In the genomic region with DNA sequence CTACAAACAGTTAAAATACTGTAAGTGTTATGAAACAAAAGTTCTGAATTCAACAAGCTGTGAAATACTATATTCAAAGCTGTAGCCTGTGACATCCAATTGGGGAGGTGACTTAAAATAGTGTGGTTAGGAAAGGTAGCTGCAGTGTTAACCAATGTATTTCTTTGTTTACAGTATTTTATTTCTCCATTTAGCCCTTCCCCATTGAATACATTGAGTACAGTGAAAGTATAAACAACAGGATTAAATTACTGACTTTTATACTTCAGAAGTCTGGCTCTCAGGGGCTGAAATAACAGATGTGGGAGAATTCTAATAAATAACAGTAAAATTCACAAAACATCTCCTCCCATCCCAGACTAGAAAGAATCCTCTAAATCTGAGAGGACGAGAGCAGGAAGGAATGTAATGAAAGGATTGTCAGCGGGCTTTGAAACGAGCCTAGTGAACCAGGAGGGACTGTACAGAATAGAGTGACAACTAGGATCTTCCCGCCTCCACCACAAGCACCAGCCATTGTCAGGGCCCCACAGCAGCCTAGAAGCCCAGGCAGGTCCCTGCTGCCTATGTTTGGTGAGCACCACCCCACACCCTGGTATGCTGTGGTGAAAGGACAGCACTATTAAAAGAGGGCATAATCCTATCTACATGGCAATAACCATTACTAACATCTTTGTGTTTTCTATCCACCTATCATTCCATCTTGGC, we compare ENCODE assay signal across 26 cellular contexts.
DNase-seq lines count a peak whose midpoint lies in the region; ATAC-seq, FAIRE-seq and TF ChIP-seq lines count a peak whose summit lies in the region.
"Had no signal": no experiment of that assay in that cellular context is flagged by ENCODE, and none has a peak within 500 bp of the region (broad histone marks: within the 10 kb centered on the region; RNA-seq: fewer than 3 reads in every experiment).

No MANE protein-coding gene starts in this region.

- TF ChIP-seq EP300 in esophagus muscularis mucosa (IDR thresholded peaks at IDR 0.05), result no peak

- intact Hi-C loops in esophagus muscularis mucosa (cut with DNase I), result no loop called here

- no peak for TF ChIP-seq POLR2A in esophagus muscularis mucosa (IDR thresholded peaks at IDR 0.05; ENCODE audit: low read depth)

- no peaks in the 10 kb centered on the region for H3K4me1 ChIP-seq in esophagus muscularis mucosa
- H3K4me1 ChIP-seq: spleen, transverse colon had no signal

- H3K27ac ChIP-seq in esophagus muscularis mucosa (replicated peaks in 1 of 4), result no peak overlapping the region
- H3K27ac ChIP-seq: cardiac muscle cell, dorsolateral prefrontal cortex, epithelial cell of prostate, neutrophil, spleen, transverse colon had no signal

- FAIRE-seq in HTR-8/SVneo (lab: Jason Lieb, UNC), result peak; percentile 23
- FAIRE-seq: HepG2 had no signal

- DNase-seq in AG20443 (ENCODE audit: low spot score) (peak; percentile 20), HTR-8/SVneo (ENCODE audit: insufficient read length, low spot score) (no peak), choroid plexus epithelial cell (ENCODE audit: low read depth) (peak; percentile 32), left kidney (ENCODE audit: low read depth, low spot score) (peak; percentile 46), esophagus muscularis mucosa (ENCODE audit: extremely low spot score) (no peak), NCI-H128 (lab: John Stamatoyannopoulos, UW; ENCODE audit: unreplicated experiment) (no peak), Ammon's horn (ENCODE audit: low spot score) (no peak)
- DNase-seq: activated B cell treated with CpG ODN at 0.5 μM for 24 hours; activated CD4-positive, alpha-beta T cell treated with anti-CD3 and anti-CD28 coated beads, Interleukin-2, amount 50 U/mL, for 48 hours; activated naive CD4-positive, alpha-beta T cell treated with Interleukin-2 at 50 U/mL for 16 hours; CD8-positive, alpha-beta memory T cell; DMS79; dorsolateral prefrontal cortex; NCI-H1417 treated with DMSO at 0.1 percent for 48 hours; spleen; stimulated activated CD4-positive, alpha-beta T cell treated with anti-CD3 and anti-CD28 coated beads, Interleukin-4, amount 100 ng/mL, for 24 hours; stimulated activated naive CD8-positive, alpha-beta T cell treated with anti-CD3 and anti-CD28 coated beads, Interleukin-15, amount 100 ng/mL, for 72 hours; T-helper 9 cell; transverse colon had no signal

- no peak for ATAC-seq in HG03095 (IDR thresholded peaks at IDR 0.05; ENCODE audit: unreplicated experiment)
- ATAC-seq: HCT116; HepG2; Panc1; stimulated activated naive CD8-positive, alpha-beta T cell treated with anti-CD3 and anti-CD28 coated beads, Interleukin-15, amount 100 ng/mL, for 72 hours had no signal

- H3K4me3 ChIP-seq in choroid plexus epithelial cell (ENCODE audit: low read depth, low read length) (no peak overlapping the region), esophagus muscularis mucosa (no peak overlapping the region)
- H3K4me3 ChIP-seq: cardiac muscle cell, dorsolateral prefrontal cortex, spleen, transverse colon had no signal

- TF ChIP-seq CTCF in choroid plexus epithelial cell (conservative IDR thresholded peaks at IDR 0.05; ENCODE audit: low read depth, low read length) (no peak), esophagus muscularis mucosa (IDR thresholded peaks at IDR 0.05) (no peak)

- no peaks in the 10 kb centered on the region for H3K27me3 ChIP-seq in esophagus muscularis mucosa
- H3K27me3 ChIP-seq: cardiac muscle cell, dorsolateral prefrontal cortex, neutrophil, spleen, transverse colon had no signal

- 46% methylated on average over 4 of the region's 4 CpGs for whole genome bisulfite sequencing in esophagus muscularis mucosa

- H3K36me3 ChIP-seq in esophagus muscularis mucosa, result no peaks in the 10 kb centered on the region
- H3K36me3 ChIP-seq: cardiac muscle cell, neutrophil, spleen, transverse colon had no signal

- H3K9me3 ChIP-seq in esophagus muscularis mucosa, result no peaks in the 10 kb centered on the region
- H3K9me3 ChIP-seq: neutrophil, spleen, transverse colon had no signal

Comparison
In these comparisons a context has a peak if more than half of its experiments do, and no peak if none do; other contexts are left out.
1. DNase-seq: peak in AG20443 (single experiment), choroid plexus epithelial cell (single experiment) and left kidney (single experiment); none in HTR-8/SVneo (single experiment), esophagus muscularis mucosa (single experiment), NCI-H128 (single experiment) and Ammon's horn (single experiment).